Comparison of ENCODE assay signal across 8 cellular contexts in the genomic region with DNA sequence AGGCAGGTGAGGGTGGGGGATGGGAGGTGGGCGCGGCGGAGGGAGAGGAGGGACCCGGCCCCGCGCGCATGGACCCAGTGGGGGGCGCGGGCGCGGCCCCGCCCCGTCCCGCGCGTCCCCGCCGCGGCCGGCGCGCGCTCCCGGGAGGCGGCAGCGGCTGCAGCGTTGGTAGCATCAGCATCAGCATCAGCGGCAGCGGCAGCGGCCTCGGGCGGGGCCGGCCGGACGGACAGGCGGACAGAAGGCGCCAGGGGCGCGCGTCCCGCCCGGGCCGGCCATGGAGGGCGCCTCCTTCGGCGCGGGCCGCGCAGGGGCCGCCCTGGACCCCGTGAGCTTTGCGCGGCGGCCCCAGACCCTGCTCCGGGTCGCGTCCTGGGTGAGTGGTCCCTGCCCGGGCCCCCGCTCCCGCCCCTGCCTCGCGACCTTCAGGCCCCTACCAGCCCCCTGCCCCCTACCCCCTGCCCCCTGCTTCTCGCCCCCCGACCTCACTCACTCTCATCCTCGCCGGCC. TPM values are rescaled to one million over a fixed set of nuclear protein-coding genes. Genes with fewer than 3 reads are reported as not detected.
DNase-seq lines count a peak whose midpoint lies in the region; ATAC-seq lines count a peak whose summit lies in the region.

A gene with protein sequence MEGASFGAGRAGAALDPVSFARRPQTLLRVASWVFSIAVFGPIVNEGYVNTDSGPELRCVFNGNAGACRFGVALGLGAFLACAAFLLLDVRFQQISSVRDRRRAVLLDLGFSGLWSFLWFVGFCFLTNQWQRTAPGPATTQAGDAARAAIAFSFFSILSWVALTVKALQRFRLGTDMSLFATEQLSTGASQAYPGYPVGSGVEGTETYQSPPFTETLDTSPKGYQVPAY (plus strand): TSS at position 145 of the 510 bp plus-strand sequence. CDS start 133 bp downstream, at position 278.

- H2BK12ac ChIP-seq in trophoblast cell (ENCODE audit: low read length): peak within 1 kb of the TSS; percentile 5

- H3K27ac ChIP-seq in ectodermal cell (ENCODE audit: insufficient read depth, low read depth, low read length, poor library complexity, severe bottlenecking) (no peak within 1 kb of the TSS), trophoblast cell (ENCODE audit: low read depth, low read length) (no peak within 1 kb of the TSS)

- DNase-seq in Daoy (ENCODE audit: low read depth): peak; percentile 39
- peak; percentile 42 for DNase-seq in NCI-H2196 (lab: John Stamatoyannopoulos, UW; ENCODE audit: unreplicated experiment)
- DNase-seq in trophoblast cell: peak in 1 of 2 donors; percentile 37
- no peak for DNase-seq in mucosa of gallbladder (ENCODE audit: low spot score)

- peak within 1 kb of the TSS; percentile 25 for H2BK120ac ChIP-seq in trophoblast cell (ENCODE audit: insufficient read depth, low read length, poor library complexity)

- no peaks in the 10 kb centered on the region for H3K9me3 ChIP-seq in ectodermal cell (ENCODE audit: control insufficient read depth, low read length)
- peaks cover 19% of the 10 kb centered on the region for H3K9me3 ChIP-seq in trophoblast cell (ENCODE audit: insufficient read depth, low read depth, low read length)

- H3K27me3 ChIP-seq in ectodermal cell (ENCODE audit: control insufficient read depth, insufficient read depth, low read length, poor library complexity, severe bottlenecking) (peaks cover 49% of the 10 kb centered on the region), trophoblast cell (ENCODE audit: insufficient read depth, low read length) (peaks cover 33% of the 10 kb centered on the region)

- peak within 1 kb of the TSS; percentile 44 for H4K8ac ChIP-seq in trophoblast cell (ENCODE audit: low read depth, low read length)

- H3K4me1 ChIP-seq in ectodermal cell (ENCODE audit: control insufficient read depth, insufficient read depth, low read length) (peaks cover 15% of the 10 kb centered on the region), trophoblast cell (ENCODE audit: control insufficient read depth in 1 of 2, insufficient read depth in 2 of 2, low read length in 2 of 2) (peaks cover 15 to 25% of the 10 kb centered on the region in 2 experiments)

- peak within 1 kb of the TSS; percentile 15 for H4K91ac ChIP-seq in trophoblast cell (ENCODE audit: low read depth, low read length)

- H3K4me2 ChIP-seq in trophoblast cell (ENCODE audit: low read length): peak within 1 kb of the TSS; percentile 78

- H2AFZ ChIP-seq in trophoblast cell (ENCODE audit: insufficient read depth, low read length, poor library complexity): peak within 1 kb of the TSS; percentile 3

- no peak within 1 kb of the TSS for H3K4ac ChIP-seq in trophoblast cell (ENCODE audit: low read depth, low read length)

- no peak within 1 kb of the TSS for H2BK5ac ChIP-seq in trophoblast cell (ENCODE audit: low read depth, low read length, poor library complexity)

- H2AK5ac ChIP-seq in trophoblast cell (ENCODE audit: low read length): peak within 1 kb of the TSS; percentile 13

- H3K18ac ChIP-seq in trophoblast cell (ENCODE audit: low read length): peak within 1 kb of the TSS; percentile 9

- WGBS in ectodermal cell, 2 experiments: 0 to 1% methylated on average over 64 to 66 of the region's 66 CpGs
- no CpG with 5 or more reads among the region's 66 CpGs for WGBS in trophoblast cell (ENCODE audit: extremely low coverage, insufficient coverage, insufficient read length)

- H3K9ac ChIP-seq in trophoblast cell (ENCODE audit: low read length): no peak within 1 kb of the TSS

- peak within 1 kb of the TSS; percentile 16 for H3K14ac ChIP-seq in trophoblast cell (ENCODE audit: low read length)

- H3K23ac ChIP-seq in trophoblast cell (ENCODE audit: low read length): no peak within 1 kb of the TSS

- ATAC-seq in HG02885 (IDR thresholded peaks at IDR 0.05; ENCODE audit: poor library complexity, unreplicated experiment) (no peak), HG03378 (IDR thresholded peaks at IDR 0.05; ENCODE audit: unreplicated experiment) (no peak), HG03457 (IDR thresholded peaks at IDR 0.05; ENCODE audit: unreplicated experiment) (no peak)

- H3K79me1 ChIP-seq in trophoblast cell (ENCODE audit: low read length): peaks cover 5% of the 10 kb centered on the region

- peak within 1 kb of the TSS; percentile 42 for H3K4me3 ChIP-seq in ectodermal cell (ENCODE audit: insufficient read depth, low read depth, low read length)
- H3K4me3 ChIP-seq in trophoblast cell (ENCODE audit: low read depth, low read length): peak within 1 kb of the TSS; percentile 23

- peak within 1 kb of the TSS; percentile 23 for H4K12ac ChIP-seq in trophoblast cell (ENCODE audit: low read depth, low read length)

- H3K36me3 ChIP-seq in ectodermal cell (ENCODE audit: control insufficient read depth, insufficient read depth, low read length): peaks cover 18% of the 10 kb centered on the region
- H3K36me3 ChIP-seq in trophoblast cell (ENCODE audit: control insufficient read depth in 1 of 2, insufficient read depth in 2 of 2, low read length in 2 of 2): peaks cover 20% of the 10 kb centered on the region in 2 experiments

- no peaks in the 10 kb centered on the region for H3K79me2 ChIP-seq in trophoblast cell (ENCODE audit: control insufficient read depth, insufficient read depth, low read length, poor library complexity)

RNA-seq across cellular contexts. Expression of the gene that starts here (rescaled TPM):
- 0.29 TPM in 1 of 2 replicates, not detected in the other for total RNA-seq in Daoy (2014; rRNA removed; shearing (Covaris generic))
- polyA plus RNA-seq in ectodermal cell (2013, experiment 1 of 4): 7.5 TPM
- polyA plus RNA-seq in ectodermal cell (2013, experiment 2 of 4): 8.3 TPM
- 6.5 TPM for polyA plus RNA-seq in ectodermal cell (2013, experiment 3 of 4)
- 7.0 TPM for polyA plus RNA-seq in ectodermal cell (2013, experiment 4 of 4)
- polyA plus RNA-seq in trophoblast cell (2013): 1.2 and 1.3 TPM in 2 replicates
- total RNA-seq in mucosa of gallbladder: 1.4 TPM

Comparison
In these comparisons a context has a peak if more than half of its experiments do, and no peak if none do; other contexts are left out.
1. Peak in DNase-seq in Daoy; RNA of the gene not detected or under 1 TPM.